1 cellular context compared by ENCODE assay signal in the genomic region with DNA sequence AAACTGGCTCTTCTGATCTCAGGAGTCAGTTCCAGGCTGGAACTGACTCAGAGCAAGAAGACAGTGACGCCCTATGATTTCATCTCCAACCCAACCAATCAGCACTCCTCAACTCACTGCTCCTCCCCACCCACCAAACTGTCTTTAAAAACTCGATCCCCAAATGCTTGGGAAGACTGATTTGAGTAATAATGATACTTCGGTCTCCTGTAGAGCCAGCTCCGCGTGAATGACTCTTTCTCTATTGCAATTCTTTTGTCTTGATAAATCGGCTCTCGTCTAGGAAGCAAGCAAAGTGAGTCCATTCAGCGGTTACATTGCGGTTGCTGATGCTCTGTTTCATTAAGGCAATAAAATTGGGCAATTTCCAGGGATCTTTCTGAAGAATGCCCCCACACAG.
A peak's percentile ranks its signal among the peaks of the same experiment; 100 is the strongest.
TF ChIP-seq lines count a peak whose summit lies in the region.

No MANE protein-coding gene starts in this region.

TF ChIP-seq in GM23338, 12 proteins besides CTCF, POLR2A, EP300 and RAD21 (continued from another document):
- TF ChIP-seq, protein P1, sequence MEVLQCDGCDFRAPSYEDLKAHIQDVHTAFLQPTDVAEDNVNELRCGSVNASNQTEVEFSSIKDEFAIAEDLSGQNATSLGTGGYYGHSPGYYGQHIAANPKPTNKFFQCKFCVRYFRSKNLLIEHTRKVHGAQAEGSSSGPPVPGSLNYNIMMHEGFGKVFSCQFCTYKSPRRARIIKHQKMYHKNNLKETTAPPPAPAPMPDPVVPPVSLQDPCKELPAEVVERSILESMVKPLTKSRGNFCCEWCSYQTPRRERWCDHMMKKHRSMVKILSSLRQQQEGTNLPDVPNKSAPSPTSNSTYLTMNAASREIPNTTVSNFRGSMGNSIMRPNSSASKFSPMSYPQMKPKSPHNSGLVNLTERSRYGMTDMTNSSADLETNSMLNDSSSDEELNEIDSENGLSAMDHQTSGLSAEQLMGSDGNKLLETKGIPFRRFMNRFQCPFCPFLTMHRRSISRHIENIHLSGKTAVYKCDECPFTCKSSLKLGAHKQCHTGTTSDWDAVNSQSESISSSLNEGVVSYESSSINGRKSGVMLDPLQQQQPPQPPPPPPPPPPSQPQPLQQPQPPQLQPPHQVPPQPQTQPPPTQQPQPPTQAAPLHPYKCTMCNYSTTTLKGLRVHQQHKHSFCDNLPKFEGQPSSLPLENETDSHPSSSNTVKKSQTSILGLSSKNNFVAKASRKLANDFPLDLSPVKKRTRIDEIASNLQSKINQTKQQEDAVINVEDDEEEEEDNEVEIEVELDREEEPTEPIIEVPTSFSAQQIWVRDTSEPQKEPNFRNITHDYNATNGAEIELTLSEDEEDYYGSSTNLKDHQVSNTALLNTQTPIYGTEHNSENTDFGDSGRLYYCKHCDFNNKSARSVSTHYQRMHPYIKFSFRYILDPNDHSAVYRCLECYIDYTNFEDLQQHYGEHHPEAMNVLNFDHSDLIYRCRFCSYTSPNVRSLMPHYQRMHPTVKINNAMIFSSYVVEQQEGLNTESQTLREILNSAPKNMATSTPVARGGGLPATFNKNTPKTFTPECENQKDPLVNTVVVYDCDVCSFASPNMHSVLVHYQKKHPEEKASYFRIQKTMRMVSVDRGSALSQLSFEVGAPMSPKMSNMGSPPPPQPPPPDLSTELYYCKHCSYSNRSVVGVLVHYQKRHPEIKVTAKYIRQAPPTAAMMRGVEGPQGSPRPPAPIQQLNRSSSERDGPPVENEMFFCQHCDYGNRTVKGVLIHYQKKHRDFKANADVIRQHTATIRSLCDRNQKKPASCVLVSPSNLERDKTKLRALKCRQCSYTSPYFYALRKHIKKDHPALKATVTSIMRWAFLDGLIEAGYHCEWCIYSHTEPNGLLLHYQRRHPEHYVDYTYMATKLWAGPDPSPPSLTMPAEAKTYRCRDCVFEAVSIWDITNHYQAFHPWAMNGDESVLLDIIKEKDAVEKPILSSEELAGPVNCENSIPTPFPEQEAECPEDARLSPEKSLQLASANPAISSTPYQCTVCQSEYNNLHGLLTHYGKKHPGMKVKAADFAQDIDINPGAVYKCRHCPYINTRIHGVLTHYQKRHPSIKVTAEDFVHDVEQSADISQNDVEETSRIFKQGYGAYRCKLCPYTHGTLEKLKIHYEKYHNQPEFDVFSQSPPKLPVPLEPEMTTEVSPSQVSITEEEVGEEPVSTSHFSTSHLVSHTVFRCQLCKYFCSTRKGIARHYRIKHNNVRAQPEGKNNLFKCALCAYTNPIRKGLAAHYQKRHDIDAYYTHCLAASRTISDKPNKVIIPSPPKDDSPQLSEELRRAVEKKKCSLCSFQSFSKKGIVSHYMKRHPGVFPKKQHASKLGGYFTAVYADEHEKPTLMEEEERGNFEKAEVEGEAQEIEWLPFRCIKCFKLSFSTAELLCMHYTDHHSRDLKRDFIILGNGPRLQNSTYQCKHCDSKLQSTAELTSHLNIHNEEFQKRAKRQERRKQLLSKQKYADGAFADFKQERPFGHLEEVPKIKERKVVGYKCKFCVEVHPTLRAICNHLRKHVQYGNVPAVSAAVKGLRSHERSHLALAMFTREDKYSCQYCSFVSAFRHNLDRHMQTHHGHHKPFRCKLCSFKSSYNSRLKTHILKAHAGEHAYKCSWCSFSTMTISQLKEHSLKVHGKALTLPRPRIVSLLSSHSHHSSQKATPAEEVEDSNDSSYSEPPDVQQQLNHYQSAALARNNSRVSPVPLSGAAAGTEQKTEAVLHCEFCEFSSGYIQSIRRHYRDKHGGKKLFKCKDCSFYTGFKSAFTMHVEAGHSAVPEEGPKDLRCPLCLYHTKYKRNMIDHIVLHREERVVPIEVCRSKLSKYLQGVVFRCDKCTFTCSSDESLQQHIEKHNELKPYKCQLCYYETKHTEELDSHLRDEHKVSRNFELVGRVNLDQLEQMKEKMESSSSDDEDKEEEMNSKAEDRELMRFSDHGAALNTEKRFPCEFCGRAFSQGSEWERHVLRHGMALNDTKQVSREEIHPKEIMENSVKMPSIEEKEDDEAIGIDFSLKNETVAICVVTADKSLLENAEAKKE (CRISPR knock-in tag; IDR thresholded peaks at IDR 0.05), result peak; percentile 48; the same call in 1 of the 2 replicates
- TF ChIP-seq ZNF331 (CRISPR knock-in tag; IDR thresholded peaks at IDR 0.05; ENCODE audit: low read depth), result no peak
